ENCODE assay signal across 1 cellular context in genomic region chr1:24111998-24112380, GRCh38.
TF ChIP-seq lines count a peak whose summit lies in the region.

Gene MYOM3 (minus strand): TSS chr1:24112135. CDS start chr1:24108636, 3,499 bp downstream.

TF ChIP-seq in GM23338, 12 proteins besides CTCF, POLR2A, EP300 and RAD21 (continued from another document):
- TF ChIP-seq, protein P1, sequence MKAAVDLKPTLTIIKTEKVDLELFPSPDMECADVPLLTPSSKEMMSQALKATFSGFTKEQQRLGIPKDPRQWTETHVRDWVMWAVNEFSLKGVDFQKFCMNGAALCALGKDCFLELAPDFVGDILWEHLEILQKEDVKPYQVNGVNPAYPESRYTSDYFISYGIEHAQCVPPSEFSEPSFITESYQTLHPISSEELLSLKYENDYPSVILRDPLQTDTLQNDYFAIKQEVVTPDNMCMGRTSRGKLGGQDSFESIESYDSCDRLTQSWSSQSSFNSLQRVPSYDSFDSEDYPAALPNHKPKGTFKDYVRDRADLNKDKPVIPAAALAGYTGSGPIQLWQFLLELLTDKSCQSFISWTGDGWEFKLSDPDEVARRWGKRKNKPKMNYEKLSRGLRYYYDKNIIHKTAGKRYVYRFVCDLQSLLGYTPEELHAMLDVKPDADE (IDR thresholded peaks at IDR 0.05) = no peak
- TF ChIP-seq ZNF331 (CRISPR knock-in tag; IDR thresholded peaks at IDR 0.05; ENCODE audit: low read depth) = no peak
- no peak for TF ChIP-seq JUNB (IDR thresholded peaks at IDR 0.05; ENCODE audit: unreplicated experiment)
- TF ChIP-seq CREB1 (CRISPR knock-in tag; IDR thresholded peaks at IDR 0.05; ENCODE audit: low read depth) = no peak
- TF ChIP-seq EZH2 (IDR thresholded peaks at IDR 0.05; ENCODE audit: low read depth, unreplicated experiment) = no peak
- TF ChIP-seq ZNF114 (CRISPR knock-in tag; IDR thresholded peaks at IDR 0.05) = no peak
